ENCODE assay signal across 1 cellular context in the genomic region with DNA sequence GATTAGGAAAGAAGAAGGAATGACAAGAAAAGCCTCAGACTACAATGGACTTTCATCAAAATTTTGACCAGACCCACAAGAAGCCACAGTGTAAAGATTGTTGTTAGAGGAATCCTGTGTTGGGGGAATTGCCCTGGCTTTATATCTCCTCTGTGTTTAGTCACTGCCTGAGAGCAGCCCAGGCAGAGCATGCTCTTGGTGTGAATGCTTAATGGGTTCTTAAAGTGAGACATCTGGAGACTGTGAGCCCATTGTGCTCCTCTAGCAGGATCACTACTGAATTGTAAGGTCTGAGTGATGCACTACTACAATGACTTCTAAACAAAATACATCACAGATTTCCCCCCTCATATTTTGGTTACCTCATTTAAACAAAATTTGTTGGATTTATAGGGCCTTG.
TF ChIP-seq lines count a peak whose summit lies in the region.

No MANE protein-coding gene starts in this region.

TF ChIP-seq in GM12878, 131 proteins besides CTCF, POLR2A, EP300 and RAD21 (continued from another document):
- no peak for TF ChIP-seq ZBTB11 (CRISPR knock-in tag; IDR thresholded peaks at IDR 0.05)
- no peak for TF ChIP-seq TCF7 (IDR thresholded peaks at IDR 0.05; ENCODE audit: borderline replicate concordance)
- no peak for TF ChIP-seq TARDBP (IDR thresholded peaks at IDR 0.05; ENCODE audit: borderline replicate concordance)
TF ChIP-seq in GM12878: peak in this region for 0.
